In genomic region chr18:78757014-78757413, GRCh38 we compare ENCODE assay signal across 15 cellular contexts.
DNase-seq lines count a peak whose midpoint lies in the region; ATAC-seq and TF ChIP-seq lines count a peak whose summit lies in the region.
"Had no signal": no experiment of that assay in that cellular context is flagged by ENCODE, and none has a peak within 500 bp of the region (broad histone marks: within the 10 kb centered on the region; RNA-seq: fewer than 3 reads in every experiment).

No MANE protein-coding gene starts in this region.

- ATAC-seq in activated CD8-positive, alpha-beta memory T cell treated with anti-CD3 and anti-CD28 coated beads, Interleukin-2, amount 10 ng/mL, durations not matched to agents 7 days and 5 days = no peak
- ATAC-seq in aorta (ENCODE audit: low FRiP score) (no peak), GM21529 (IDR thresholded peaks at IDR 0.05; ENCODE audit: unreplicated experiment) (no peak), HG03432 (IDR thresholded peaks at IDR 0.05; ENCODE audit: unreplicated experiment) (no peak)

- TF ChIP-seq CTCF in colonic mucosa (IDR thresholded peaks at IDR 0.05) = no peak
- no peak for TF ChIP-seq CTCF in spleen (IDR thresholded peaks at IDR 0.05 in 8 of 11, conservative IDR thresholded peaks at IDR 0.05 in 3 of 11)

- CTCF ChIA-PET in activated CD8-positive, alpha-beta memory T cell treated with anti-CD3 and anti-CD28 coated beads, Interleukin-2, amount 10 ng/mL, durations not matched to agents 7 days and 5 days (lab: Charles Lee) = no interaction called here

- H3K36me3 ChIP-seq in colonic mucosa (no peaks in the 10 kb centered on the region), spleen (no peaks in the 10 kb centered on the region), aorta (ENCODE audit: control insufficient read depth in 1 of 2, insufficient read depth in 2 of 2, low read length in 1 of 2) (no peaks in the 10 kb centered on the region)
- H3K36me3 ChIP-seq: BLaER1 had no signal

- no peak overlapping the region for H3K27ac Mint-ChIP-seq in activated CD8-positive, alpha-beta memory T cell treated with anti-CD3 and anti-CD28 coated beads, Interleukin-2, amount 10 ng/mL, durations not matched to agents 7 days and 5 days
- H3K27ac Mint-ChIP-seq: CD14-positive monocyte; CD4-positive, alpha-beta memory T cell; H9 had no signal

- H3K4me3 ChIP-seq in colonic mucosa (no peak overlapping the region), spleen (no peak overlapping the region), aorta (ENCODE audit: low read length in 2 of 2) (no peak overlapping the region)
- H3K4me3 ChIP-seq: BLaER1 had no signal

- H3K36me3 Mint-ChIP-seq in activated CD8-positive, alpha-beta memory T cell treated with anti-CD3 and anti-CD28 coated beads, Interleukin-2, amount 10 ng/mL, durations not matched to agents 7 days and 5 days = no peaks in the 10 kb centered on the region
- H3K36me3 Mint-ChIP-seq: CD14-positive monocyte; CD4-positive, alpha-beta memory T cell had no signal

- no peaks in the 10 kb centered on the region for H3K9me3 Mint-ChIP-seq in activated CD8-positive, alpha-beta memory T cell treated with anti-CD3 and anti-CD28 coated beads, Interleukin-2, amount 10 ng/mL, durations not matched to agents 7 days and 5 days (ENCODE audit: low read depth)
- H3K9me3 Mint-ChIP-seq: H9 had no signal

- WGBS in spleen, 5 donors = 63 to 88% (median 80%) methylated on average over 10 of the region's 10 CpGs
- WGBS in aorta, 2 donors = 69 to 71% methylated on average over 10 of the region's 10 CpGs

- H3K9me3 ChIP-seq in colonic mucosa (no peaks in the 10 kb centered on the region), spleen (peaks cover 0 to 15% (median 1%) of the 10 kb centered on the region in 8 donors), aorta (ENCODE audit: control insufficient read depth, low read length) (no peaks in the 10 kb centered on the region)

- no peak overlapping the region for H3K27ac ChIP-seq in colonic mucosa
- no peak overlapping the region for H3K27ac ChIP-seq in spleen
- H3K27ac ChIP-seq in aorta (ENCODE audit: low read depth in 1 of 2, low read length in 2 of 2) = no peak overlapping the region
- H3K27ac ChIP-seq: BLaER1 had no signal

- H3K9ac ChIP-seq in colonic mucosa (ENCODE audit: low read depth in 2 of 2, low read length in 2 of 2) = no peak overlapping the region
- H3K9ac ChIP-seq: BLaER1 had no signal

- peak; percentile 26 for DNase-seq in activated CD8-positive, alpha-beta memory T cell treated with anti-CD3 and anti-CD28 coated beads for 24 hours
- no peak for DNase-seq in activated CD8-positive, alpha-beta memory T cell treated with anti-CD3 and anti-CD28 coated beads, Interleukin-2, amount 10 ng/mL, durations not matched to agents 7 days and 5 days
- DNase-seq in colonic mucosa = peak; percentile 8
- peak; percentile 85 for DNase-seq in mesenteric fat pad (ENCODE audit: low spot score)
- peak; percentile 62 for DNase-seq in spleen
- no peak for DNase-seq in aorta
- DNase-seq: 8988T; CD4-positive, alpha-beta memory T cell; DMS79 treated with DMSO at 0.1 percent for 48 hours; GF-D8; H9 had no signal

- intact Hi-C loops in colonic mucosa (cut with DNase I) (no loop called here), spleen (cut with DNase I; ENCODE audit: low total_unique reads) (no loop called here), aorta (cut with DNase I) (no loop called here)

- H3K4me1 ChIP-seq in colonic mucosa = no peaks in the 10 kb centered on the region
- H3K4me1 ChIP-seq in spleen = no peaks in the 10 kb centered on the region
- H3K4me1 ChIP-seq in aorta (ENCODE audit: control insufficient read depth in 1 of 2, insufficient read depth in 2 of 2, low read length in 2 of 2) = no peaks in the 10 kb centered on the region

- no peaks in the 10 kb centered on the region for H3K4me1 Mint-ChIP-seq in activated CD8-positive, alpha-beta memory T cell treated with anti-CD3 and anti-CD28 coated beads, Interleukin-2, amount 10 ng/mL, durations not matched to agents 7 days and 5 days
- H3K4me1 Mint-ChIP-seq: CD14-positive monocyte; CD4-positive, alpha-beta memory T cell; H9 had no signal

- no peak overlapping the region for H3K4me3 Mint-ChIP-seq in activated CD8-positive, alpha-beta memory T cell treated with anti-CD3 and anti-CD28 coated beads, Interleukin-2, amount 10 ng/mL, durations not matched to agents 7 days and 5 days
- H3K4me3 Mint-ChIP-seq: CD14-positive monocyte; CD4-positive, alpha-beta memory T cell; H9 had no signal

- TF ChIP-seq POLR2A in spleen (IDR thresholded peaks at IDR 0.05) = no peak

- H3K27me3 Mint-ChIP-seq in activated CD8-positive, alpha-beta memory T cell treated with anti-CD3 and anti-CD28 coated beads, Interleukin-2, amount 10 ng/mL, durations not matched to agents 7 days and 5 days = no peaks in the 10 kb centered on the region

- no peaks in the 10 kb centered on the region for H3K27me3 ChIP-seq in colonic mucosa
- H3K27me3 ChIP-seq in spleen (replicated peaks in 1 of 7) = peaks cover 0 to 25% (median 0%) of the 10 kb centered on the region in 7 donors
- no peaks in the 10 kb centered on the region for H3K27me3 ChIP-seq in aorta (ENCODE audit: control insufficient read depth in 1 of 2, insufficient read depth in 2 of 2, low read length in 1 of 2)
- H3K27me3 ChIP-seq: BLaER1 had no signal

Comparison
In these comparisons a context has a peak if more than half of its experiments do, and no peak if none do; other contexts are left out.
1. DNase-seq: peak in activated CD8-positive, alpha-beta memory T cell treated with anti-CD3 and anti-CD28 coated beads for 24 hours (single experiment), colonic mucosa (single experiment), mesenteric fat pad (single experiment) and spleen (single experiment); none in activated CD8-positive, alpha-beta memory T cell treated with anti-CD3 and anti-CD28 coated beads, Interleukin-2, amount 10 ng/mL, durations not matched to agents 7 days and 5 days (single experiment) and aorta (0 of 2).